ENCODE assay signal across 26 cellular contexts in the genomic region with DNA sequence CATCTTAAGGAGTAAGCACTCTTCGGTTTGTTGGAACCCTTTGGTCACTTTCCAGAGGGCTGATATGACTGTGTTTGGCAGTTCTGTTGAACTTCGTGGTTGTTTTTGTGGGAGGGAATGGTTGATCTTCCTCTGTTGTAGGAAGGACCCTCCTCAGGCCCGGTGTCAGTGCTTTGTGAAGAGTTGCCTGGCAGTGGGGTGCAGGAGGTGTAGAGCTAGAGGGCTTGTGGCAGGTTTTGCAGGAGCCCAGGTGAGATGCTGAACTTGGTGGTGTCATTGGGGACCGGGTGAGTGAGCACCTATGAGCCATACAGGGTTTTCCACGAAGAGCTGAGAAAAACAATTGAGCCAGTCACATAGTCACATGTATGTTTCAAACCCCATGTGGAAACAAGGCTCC. TPM values are rescaled to one million over a fixed set of nuclear protein-coding genes. Genes with fewer than 3 reads are reported as not detected.
DNase-seq lines count a peak whose midpoint lies in the region; ATAC-seq, FAIRE-seq and TF ChIP-seq lines count a peak whose summit lies in the region.
"Had no signal": no experiment of that assay in that cellular context is flagged by ENCODE, and none has a peak within 500 bp of the region (broad histone marks: within the 10 kb centered on the region; RNA-seq: fewer than 3 reads in every experiment).

No MANE protein-coding gene starts in this region.

- peaks cover 84% of the 10 kb centered on the region for H3K36me3 Mint-ChIP-seq in activated CD4-positive, alpha-beta T cell treated with anti-CD3 and anti-CD28 coated beads for 36 hours (ENCODE audit: low read depth)
- H3K36me3 Mint-ChIP-seq in activated naive CD4-positive, alpha-beta T cell treated with anti-CD3 and anti-CD28 coated beads, Interleukin-2, amount 50 U/mL, for 24 hours = peaks cover 46% of the 10 kb centered on the region
- H3K36me3 Mint-ChIP-seq in stimulated activated effector memory CD8-positive, alpha-beta T cell treated with anti-CD3 and anti-CD28 coated beads, Interleukin-12 subunit alpha, Interleukin-12 subunit beta, amount 100 ng/mL, for 72 hours = peaks cover 100% of the 10 kb centered on the region

- H3K27me3 ChIP-seq in bronchial epithelial cell (ENCODE audit: control insufficient read depth, insufficient read depth, low read length) (no peaks in the 10 kb centered on the region), suprapubic skin (no peaks in the 10 kb centered on the region)
- H3K27me3 ChIP-seq: BLaER1 had no signal

- peak; percentile 90 for FAIRE-seq in bronchial epithelial cell (lab: Jason Lieb, UNC)
- FAIRE-seq: GM12892, RCC 7860 had no signal

- no peak for DNase-seq in activated CD4-positive, alpha-beta T cell treated with anti-CD3 and anti-CD28 coated beads for 36 hours
- DNase-seq in activated CD4-positive, alpha-beta T cell treated with anti-CD3 and anti-CD28 coated beads for 48 hours = no peak
- DNase-seq in activated naive CD4-positive, alpha-beta T cell treated with anti-CD3 and anti-CD28 coated beads, Interleukin-2, amount 50 U/mL, for 16 hours = no peak
- DNase-seq in bronchial epithelial cell (ENCODE audit: low read depth) = no peak
- DNase-seq in stimulated activated effector memory CD8-positive, alpha-beta T cell treated with anti-CD3 and anti-CD28 coated beads, Interleukin-12 subunit alpha, Interleukin-12 subunit beta, amount 100 ng/mL, for 72 hours (ENCODE audit: low spot score in 2 of 2) = no peak
- no peak for DNase-seq in suprapubic skin (ENCODE audit: low spot score in 2 of 2)
- no peak for DNase-seq in NCI-H2081 (lab: John Stamatoyannopoulos, UW)
- DNase-seq: ACHN; Calu3; CD4-positive, alpha-beta T cell; DMS153; GM23248; H9; HFFc6; Karpas-422; NCI-H1694; NCI-H2081 treated with DMSO at 0.1 percent for 48 hours; NCI-H2171 treated with DMSO at 0.1 percent for 48 hours; NCI-H446; NCI-H526; OCI-M1 had no signal

- no peak for TF ChIP-seq POLR2A in suprapubic skin (IDR thresholded peaks at IDR 0.05)

- no peak overlapping the region for H3K4me3 ChIP-seq in bronchial epithelial cell (ENCODE audit: low read depth, low read length)
- H3K4me3 ChIP-seq in suprapubic skin = no peak overlapping the region
- H3K4me3 ChIP-seq: BLaER1, GM23248 had no signal

- peak overlapping the region; percentile 33 for H3K27ac Mint-ChIP-seq in activated CD4-positive, alpha-beta T cell treated with anti-CD3 and anti-CD28 coated beads for 36 hours
- H3K27ac Mint-ChIP-seq in activated naive CD4-positive, alpha-beta T cell treated with anti-CD3 and anti-CD28 coated beads, Interleukin-2, amount 50 U/mL, for 24 hours = peak overlapping the region; percentile 56
- peak overlapping the region; percentile 52 for H3K27ac Mint-ChIP-seq in stimulated activated effector memory CD8-positive, alpha-beta T cell treated with anti-CD3 and anti-CD28 coated beads, Interleukin-12 subunit alpha, Interleukin-12 subunit beta, amount 100 ng/mL, for 72 hours
- H3K27ac Mint-ChIP-seq: CD4-positive, alpha-beta T cell; HFFc6 had no signal

- no peak for TF ChIP-seq EP300 in suprapubic skin (IDR thresholded peaks at IDR 0.05)

- ATAC-seq in activated CD4-positive, alpha-beta T cell treated with anti-CD3 and anti-CD28 coated beads for 36 hours = no peak
- no peak for ATAC-seq in stimulated activated effector memory CD8-positive, alpha-beta T cell treated with anti-CD3 and anti-CD28 coated beads, Interleukin-12 subunit alpha, Interleukin-12 subunit beta, amount 100 ng/mL, for 72 hours

- POLR2A ChIA-PET in activated CD4-positive, alpha-beta T cell treated with anti-CD3 and anti-CD28 coated beads for 36 hours (lab: Charles Lee) = no interaction called here

- H3K36me3 ChIP-seq in bronchial epithelial cell (ENCODE audit: control insufficient read depth, insufficient read depth, low read length) = peaks cover 21% of the 10 kb centered on the region
- peaks cover 99% of the 10 kb centered on the region for H3K36me3 ChIP-seq in suprapubic skin

- TF ChIP-seq CTCF in bronchial epithelial cell (IDR thresholded peaks at IDR 0.05; ENCODE audit: insufficient read depth, low read length, severe bottlenecking) = no peak
- no peak for TF ChIP-seq CTCF in suprapubic skin (IDR thresholded peaks at IDR 0.05)

- H3K4me1 Mint-ChIP-seq in activated CD4-positive, alpha-beta T cell treated with anti-CD3 and anti-CD28 coated beads for 36 hours = peaks cover 34% of the 10 kb centered on the region
- H3K4me1 Mint-ChIP-seq in activated naive CD4-positive, alpha-beta T cell treated with anti-CD3 and anti-CD28 coated beads, Interleukin-2, amount 50 U/mL, for 24 hours = peaks cover 39% of the 10 kb centered on the region
- peaks cover 27% of the 10 kb centered on the region for H3K4me1 Mint-ChIP-seq in stimulated activated effector memory CD8-positive, alpha-beta T cell treated with anti-CD3 and anti-CD28 coated beads, Interleukin-12 subunit alpha, Interleukin-12 subunit beta, amount 100 ng/mL, for 72 hours
- H3K4me1 Mint-ChIP-seq: H9 had no signal

- no peaks in the 10 kb centered on the region for H3K27me3 Mint-ChIP-seq in activated CD4-positive, alpha-beta T cell treated with anti-CD3 and anti-CD28 coated beads for 36 hours
- no peaks in the 10 kb centered on the region for H3K27me3 Mint-ChIP-seq in activated naive CD4-positive, alpha-beta T cell treated with anti-CD3 and anti-CD28 coated beads, Interleukin-2, amount 50 U/mL, for 24 hours
- H3K27me3 Mint-ChIP-seq: CD4-positive, alpha-beta T cell had no signal

- CTCF ChIA-PET in activated CD4-positive, alpha-beta T cell treated with anti-CD3 and anti-CD28 coated beads for 36 hours (lab: Charles Lee) = interaction anchor here (0.6 to 0.7 kb wide), 2 partner anchors 38 to 871 kb away, joined by 3 to 5 read pairs; no protein-coding TSS in a partner anchor

- H3K4me3 Mint-ChIP-seq in activated CD4-positive, alpha-beta T cell treated with anti-CD3 and anti-CD28 coated beads for 36 hours = no peak overlapping the region
- H3K4me3 Mint-ChIP-seq in activated naive CD4-positive, alpha-beta T cell treated with anti-CD3 and anti-CD28 coated beads, Interleukin-2, amount 50 U/mL, for 24 hours = no peak overlapping the region
- no peak overlapping the region for H3K4me3 Mint-ChIP-seq in stimulated activated effector memory CD8-positive, alpha-beta T cell treated with anti-CD3 and anti-CD28 coated beads, Interleukin-12 subunit alpha, Interleukin-12 subunit beta, amount 100 ng/mL, for 72 hours
- H3K4me3 Mint-ChIP-seq: CD4-positive, alpha-beta T cell; H9; HFFc6 had no signal

- H3K9me3 ChIP-seq in suprapubic skin = no peaks in the 10 kb centered on the region
- H3K9me3 ChIP-seq: BLaER1 had no signal

- WGBS in suprapubic skin = 98% methylated on average over 5 of the region's 5 CpGs

- peaks cover 5% of the 10 kb centered on the region for H3K9me3 Mint-ChIP-seq in activated CD4-positive, alpha-beta T cell treated with anti-CD3 and anti-CD28 coated beads for 36 hours (ENCODE audit: low read depth)
- H3K9me3 Mint-ChIP-seq in activated naive CD4-positive, alpha-beta T cell treated with anti-CD3 and anti-CD28 coated beads, Interleukin-2, amount 50 U/mL, for 24 hours = no peaks in the 10 kb centered on the region
- no peaks in the 10 kb centered on the region for H3K9me3 Mint-ChIP-seq in stimulated activated effector memory CD8-positive, alpha-beta T cell treated with anti-CD3 and anti-CD28 coated beads, Interleukin-12 subunit alpha, Interleukin-12 subunit beta, amount 100 ng/mL, for 72 hours
- H3K9me3 Mint-ChIP-seq: CD4-positive, alpha-beta T cell; H9; HFFc6 had no signal

- no peak overlapping the region for H3K27ac ChIP-seq in suprapubic skin
- H3K27ac ChIP-seq: 22Rv1, BLaER1, GM23248 had no signal

- H3K4me1 ChIP-seq in suprapubic skin = no peaks in the 10 kb centered on the region
- H3K4me1 ChIP-seq: BLaER1 had no signal

- intact Hi-C loops in activated CD4-positive, alpha-beta T cell treated with anti-CD3 and anti-CD28 coated beads for 36 hours (cut with DNase I, micrococcal nuclease) = no loop called here

RNA-seq across cellular contexts. Expression of a gene that starts 27.2 kb away (rescaled TPM):
- 10 to 100 TPM; 38.6 to 49.9 TPM for total RNA-seq in activated CD4-positive, alpha-beta T cell treated with anti-CD3 and anti-CD28 coated beads for 36 hours
- total RNA-seq in bronchial epithelial cell (25.5 and 31.7 TPM in 2 replicates), suprapubic skin (100 to 1,000 TPM in 1 of 4 donors, 10 to 100 TPM in 3; 43.6 to 111 (median 60.8) TPM)

RNA-seq across cellular contexts. Expression of a gene that starts 34.5 kb away (rescaled TPM):
- total RNA-seq in activated CD4-positive, alpha-beta T cell treated with anti-CD3 and anti-CD28 coated beads for 36 hours = 100 to 1,000 TPM; 236 to 256 TPM
- total RNA-seq in bronchial epithelial cell (16.3 and 16.6 TPM in 2 replicates), suprapubic skin (10 to 100 TPM in 3 of 4 donors, 1 to 10 TPM in 1; 8.6 to 35.4 (median 26.8) TPM)

Comparison
In these comparisons a context has a peak if more than half of its experiments do, and no peak if none do; other contexts are left out.
1. RNA of a gene that starts 34.5 kb away (total RNA-seq): 236 to 256 TPM in activated CD4-positive, alpha-beta T cell treated with anti-CD3 and anti-CD28 coated beads for 36 hours; 8.6 to 35.4 TPM in suprapubic skin and 16.3 to 16.6 TPM in bronchial epithelial cell; every median in the first group is over 4 times any median in the second.
2. Peak in every context shown above with its lines, with median percentiles within 50 percentile points of each other: H3K27ac Mint-ChIP-seq.